In genomic region chrX:106898462-106898861, GRCh38 we compare ENCODE assay signal across 10 cellular contexts. TPM values are rescaled to one million over a fixed set of nuclear protein-coding genes. Genes with fewer than 3 reads are reported as not detected.
DNase-seq lines count a peak whose midpoint lies in the region; ATAC-seq, FAIRE-seq and TF ChIP-seq lines count a peak whose summit lies in the region.
"Had no signal": no experiment of that assay in that cellular context is flagged by ENCODE, and none has a peak within 500 bp of the region (broad histone marks: within the 10 kb centered on the region; RNA-seq: fewer than 3 reads in every experiment).

No MANE protein-coding gene starts in this region.

- TF ChIP-seq RAD21 in H1 (IDR thresholded peaks at IDR 0.05 in 1 of 2, conservative IDR thresholded peaks at IDR 0.05 in 1 of 2; ENCODE audit: low read depth in 2 of 2, low read length in 2 of 2), result peak; percentile 66 to 69

- H3K18ac ChIP-seq in H1 (ENCODE audit: extremely low read depth, low read length), result no peak overlapping the region
- H3K18ac ChIP-seq in neuronal stem cell (ENCODE audit: low read length), result no peak overlapping the region

- H3K4me2 ChIP-seq in H1 (ENCODE audit: insufficient read depth in 1 of 2, low read depth in 2 of 2, low read length in 2 of 2) (no peak overlapping the region), neuronal stem cell (ENCODE audit: insufficient read depth, low read length, poor library complexity, severe bottlenecking) (no peak overlapping the region)

- H3K36me3 ChIP-seq in H1 (ENCODE audit: control insufficient read depth in 2 of 4, insufficient read depth in 4 of 4, low read length in 3 of 4) (no peaks in the 10 kb centered on the region), neuronal stem cell (replicated peaks in 1 of 2; ENCODE audit: control insufficient read depth in 2 of 2, insufficient read depth in 2 of 2, low read length in 2 of 2) (no peaks in the 10 kb centered on the region)

- H4K8ac ChIP-seq in H1 (ENCODE audit: extremely low read depth, insufficient read depth, low read length) (no peak overlapping the region), neuronal stem cell (ENCODE audit: low read depth, low read length) (no peak overlapping the region)

- H3K4ac ChIP-seq in H1 (replicated peaks; ENCODE audit: insufficient read length, low read depth, low read length), result no peak overlapping the region
- no peak overlapping the region for H3K4ac ChIP-seq in neuronal stem cell (ENCODE audit: low read length)

- H3K56ac ChIP-seq in H1 (replicated peaks; ENCODE audit: insufficient read length, low read depth, low read length), result no peak overlapping the region

- H2BK12ac ChIP-seq in H1 (ENCODE audit: low read depth, low read length) (no peak overlapping the region), neuronal stem cell (ENCODE audit: low read length) (no peak overlapping the region)

- TF ChIP-seq EP300 in H1 (IDR thresholded peaks at IDR 0.05; ENCODE audit: borderline replicate concordance in 1 of 2, low read depth in 2 of 2, low read length in 2 of 2), result no peak

- H2BK120ac ChIP-seq in H1 (replicated peaks; ENCODE audit: low read depth, low read length) (no peak overlapping the region), neuronal stem cell (ENCODE audit: low read depth, low read length) (no peak overlapping the region)

- H2AFZ ChIP-seq in H1 (ENCODE audit: low read length) (no peak overlapping the region), neuronal stem cell (ENCODE audit: low read length) (peak overlapping the region; percentile 18)

- no peaks in the 10 kb centered on the region for H3K79me1 ChIP-seq in H1 (ENCODE audit: low read depth, low read length)
- H3K79me1 ChIP-seq in neuronal stem cell (ENCODE audit: low read depth, low read length), result no peaks in the 10 kb centered on the region

- FAIRE-seq in H1 (lab: Jason Lieb, UNC), result peak; percentile 32

- peak in 2 of 3 experiments; percentile 44 to 46; a peak in 2 of 4 replicates for TF ChIP-seq CTCF in H1 (IDR thresholded peaks at IDR 0.05; ENCODE audit: control extremely low read depth in 1 of 3, insufficient read depth in 1 of 3, low read depth in 1 of 3, low read length in 3 of 3)

- H3K23ac ChIP-seq in H1 (ENCODE audit: insufficient read length) (no peak overlapping the region), neuronal stem cell (ENCODE audit: low read depth, low read length, poor library complexity) (no peak overlapping the region)

- H3K27me3 ChIP-seq in H1 (replicated peaks in 1 of 4; ENCODE audit: control insufficient read depth in 3 of 4, extremely low read depth in 1 of 4, insufficient read depth in 3 of 4, low read length in 3 of 4), result no peaks in the 10 kb centered on the region
- H3K27me3 ChIP-seq in neuronal stem cell (ENCODE audit: control insufficient read depth in 3 of 3, insufficient read depth in 3 of 3, low read depth in 1 of 3, low read length in 3 of 3), result peaks cover 0 to 9% (median 0%) of the 10 kb centered on the region in 3 experiments

- ATAC-seq in GM18868 (IDR thresholded peaks at IDR 0.05; ENCODE audit: unreplicated experiment) (peak; percentile 67), HG03139 (IDR thresholded peaks at IDR 0.05; ENCODE audit: unreplicated experiment) (peak; percentile 66), GM21447 (IDR thresholded peaks at IDR 0.05; ENCODE audit: unreplicated experiment) (no peak)

- H3K27ac ChIP-seq in H1 (ENCODE audit: low read depth, low read length), result no peak overlapping the region
- no peak overlapping the region for H3K27ac ChIP-seq in neuronal stem cell (replicated peaks; ENCODE audit: low read length)

- H3K14ac ChIP-seq in H1 (ENCODE audit: insufficient read length) (no peak overlapping the region), neuronal stem cell (ENCODE audit: low read length) (no peak overlapping the region)

- POLR2A ChIA-PET in H1 (lab: Charles Lee; ENCODE audit: partially characterized antibody), result no interaction called here

- 24% methylated on average over 1 of the region's 1 CpG; no CpG with 5 or more reads in 1 of the 2 experiments for WGBS in H1 (ENCODE audit: extremely low coverage in 1 of 2, insufficient coverage in 1 of 2, insufficient read length in 1 of 2, insufficient replicate concordance in 2 of 2, low coverage in 1 of 2, low lambda C conversion rate in 2 of 2, missing lambda C conversion rate in 1 of 2), 2 experiments
- WGBS in neuronal stem cell (ENCODE audit: extremely low coverage in 2 of 2, insufficient read length in 2 of 2, insufficient replicate concordance in 1 of 2), 2 donors, result no CpG with 5 or more reads among the region's 1 CpG

- H3K4me1 ChIP-seq in H1 (replicated peaks in 1 of 4; ENCODE audit: control insufficient read depth in 3 of 4, insufficient read depth in 4 of 4, low read length in 3 of 4) (no peaks in the 10 kb centered on the region; a peak in 1 of 7 replicates), neuronal stem cell (ENCODE audit: control insufficient read depth in 2 of 2, insufficient read depth in 1 of 2, low read depth in 1 of 2, low read length in 2 of 2) (peaks cover 0 to 4% of the 10 kb centered on the region in 2 donors)

- H3K23me2 ChIP-seq in H1 (ENCODE audit: low read depth, low read length), result no peaks in the 10 kb centered on the region

- H4K20me1 ChIP-seq in H1 (replicated peaks in 1 of 2; ENCODE audit: control insufficient read depth in 1 of 2, insufficient read depth in 2 of 2, low read length in 2 of 2), result no peaks in the 10 kb centered on the region

- H4K91ac ChIP-seq in H1 (replicated peaks; ENCODE audit: insufficient read length, low read length) (no peak overlapping the region), neuronal stem cell (ENCODE audit: low read depth, low read length, poor library complexity) (no peak overlapping the region)

- H3K4me3 ChIP-seq in H1 (ENCODE audit: extremely low read depth in 1 of 4, insufficient read depth in 2 of 4, low read depth in 3 of 4, low read length in 4 of 4), result no peak overlapping the region
- H3K4me3 ChIP-seq in neuronal stem cell (ENCODE audit: low read length in 2 of 2), result no peak overlapping the region

- DNase-seq in DMS 273 (lab: John Stamatoyannopoulos, UW; ENCODE audit: unreplicated experiment) (peak; percentile 76), NCI-H82 treated with DMSO at 0.1 percent for 48 hours (lab: John Stamatoyannopoulos, UW; ENCODE audit: unreplicated experiment) (peak; percentile 0), H1 (ENCODE audit: low read depth in 1 of 2, low spot score in 2 of 2) (no peak), neuronal stem cell (ENCODE audit: low spot score) (peak; percentile 40), GF-D8 (lab: John Stamatoyannopoulos, UW) (no peak)
- DNase-seq: activated B cell treated with CpG ODN at 0.5 μM for 24 hours, right cardiac atrium had no signal

- no peaks in the 10 kb centered on the region for H3K9me3 ChIP-seq in H1 (ENCODE audit: insufficient read depth in 2 of 2, low read depth in 1 of 2, low read length in 1 of 2)
- H3K9me3 ChIP-seq in neuronal stem cell (replicated peaks in 1 of 2; ENCODE audit: control insufficient read depth in 2 of 2, insufficient read depth in 1 of 2, low read depth in 1 of 2, low read length in 2 of 2), result no peaks in the 10 kb centered on the region

- CTCF ChIA-PET in H1 (lab: Charles Lee; ENCODE audit: partially characterized antibody), result interaction anchor here (0.6 to 5.6 kb wide), 16 partner anchors 8 to 405 kb away, joined by 3 to 50 read pairs (median 4); no protein-coding TSS in a partner anchor

- no peak for TF ChIP-seq POLR2A in H1 (IDR thresholded peaks at IDR 0.05; ENCODE audit: control extremely low read depth in 1 of 2, low read depth in 2 of 2, low read length in 2 of 2)

- H2BK20ac ChIP-seq in H1 (ENCODE audit: low read length), result no peak overlapping the region

- H4K5ac ChIP-seq in H1 (ENCODE audit: insufficient read length, low read depth, low read length), result no peak overlapping the region

- H2BK15ac ChIP-seq in H1 (ENCODE audit: low read length) (no peak overlapping the region), neuronal stem cell (ENCODE audit: low read length) (no peak overlapping the region)

- H2AK5ac ChIP-seq in H1 (ENCODE audit: low read depth, low read length) (no peak overlapping the region), neuronal stem cell (ENCODE audit: low read depth, low read length) (no peak overlapping the region)

- no peaks in the 10 kb centered on the region for H3K79me2 ChIP-seq in H1 (ENCODE audit: control insufficient read depth in 1 of 2, insufficient read depth in 2 of 2, low read length in 2 of 2)

- H3K9ac ChIP-seq in H1 (replicated peaks in 1 of 4; ENCODE audit: extremely low read depth in 1 of 4, low read depth in 3 of 4, low read length in 3 of 4) (no peak overlapping the region), neuronal stem cell (ENCODE audit: low read depth, low read length, poor library complexity) (no peak overlapping the region)

- H2BK5ac ChIP-seq in H1 (ENCODE audit: low read depth, low read length) (no peak overlapping the region), neuronal stem cell (ENCODE audit: low read length) (no peak overlapping the region)

TF ChIP-seq in H1, 55 proteins besides CTCF, POLR2A, EP300 and RAD21 (continues in another document):
- no peak for TF ChIP-seq SUZ12 (IDR thresholded peaks at IDR 0.05; ENCODE audit: low read length)
- no peak for TF ChIP-seq RFX5 (IDR thresholded peaks at IDR 0.05; ENCODE audit: borderline replicate concordance, low read depth, low read length)
- no peak for TF ChIP-seq NANOG (IDR thresholded peaks at IDR 0.05; ENCODE audit: insufficient read depth, low read depth, low read length, poor library complexity, severe bottlenecking)

RNA-seq across cellular contexts. Expression of gene RIPPLY1, which starts 4.7 kb away (rescaled TPM):
- not detected in 2 replicates for total RNA-seq in H1 (2021; fragmentation: NEBNext Ultra II Directional; extraction: Animal tissue kit (Norgen Biotek cat#: 25700))
- not detected in 2 replicates for polyA plus RNA-seq in H1 (2011; rRNA removed)
- polyA plus RNA-seq in H1 (2011; cell fraction: cytosol; rRNA removed), result not detected
- not detected for polyA plus RNA-seq in H1 (2011; cell fraction: nucleus; rRNA removed)
- polyA plus RNA-seq in H1 (2012, experiment 1 of 2), result not detected in 4 replicates
- not detected for polyA plus RNA-seq in H1 (2012, experiment 2 of 2)
- polyA plus RNA-seq in H1 (2013, experiment 1 of 2), result not detected
- polyA plus RNA-seq in H1 (2013, experiment 2 of 2), result not detected
- not detected in 2 replicates for polyA minus RNA-seq in H1 (2011; rRNA and poly(A)+ RNA removed)
- polyA minus RNA-seq in H1 (2011; cell fraction: cytosol; rRNA and poly(A)+ RNA removed), result not detected
- polyA minus RNA-seq in H1 (2011; cell fraction: nucleus; rRNA and poly(A)+ RNA removed), result not detected
- not detected for polyA plus RNA-seq in neuronal stem cell (2013, experiment 1 of 2)
- not detected for polyA plus RNA-seq in neuronal stem cell (2013, experiment 2 of 2)
- total RNA-seq: activated B cell treated with CpG ODN at 0.5 μM for 24 hours, right cardiac atrium had no signal
- polyA plus RNA-seq: right cardiac atrium had no signal

RNA-seq across cellular contexts. Expression of gene CLDN2, which starts 21.7 kb away (rescaled TPM):
- not detected in 2 replicates for total RNA-seq in H1 (2021; fragmentation: NEBNext Ultra II Directional; extraction: Animal tissue kit (Norgen Biotek cat#: 25700))
- 0.02 TPM in 1 of 2 replicates, not detected in the other for polyA plus RNA-seq in H1 (2011; rRNA removed)
- polyA plus RNA-seq in H1 (2011; cell fraction: cytosol; rRNA removed), result not detected
- polyA plus RNA-seq in H1 (2011; cell fraction: nucleus; rRNA removed), result not detected
- polyA plus RNA-seq in H1 (2012, experiment 1 of 2), result not detected in 4 replicates
- polyA plus RNA-seq in H1 (2012, experiment 2 of 2), result not detected
- not detected for polyA plus RNA-seq in H1 (2013, experiment 1 of 2)
- polyA plus RNA-seq in H1 (2013, experiment 2 of 2), result not detected
- polyA minus RNA-seq in H1 (2011; rRNA and poly(A)+ RNA removed), result not detected in 2 replicates
- not detected for polyA minus RNA-seq in H1 (2011; cell fraction: cytosol; rRNA and poly(A)+ RNA removed)
- polyA minus RNA-seq in H1 (2011; cell fraction: nucleus; rRNA and poly(A)+ RNA removed), result not detected
- polyA plus RNA-seq in neuronal stem cell (2013, experiment 1 of 2), result 0.35 TPM
- 0.35 TPM for polyA plus RNA-seq in neuronal stem cell (2013, experiment 2 of 2)
- total RNA-seq: activated B cell treated with CpG ODN at 0.5 μM for 24 hours, right cardiac atrium had no signal

Comparison
In these comparisons a context has a peak if more than half of its experiments do, and no peak if none do; other contexts are left out.
1. DNase-seq: peak in DMS 273 (single experiment), NCI-H82 treated with DMSO at 0.1 percent for 48 hours (single experiment) and neuronal stem cell (single experiment); none in H1 (0 of 2) and GF-D8 (single experiment).